ENCODE assay signal across 24 cellular contexts in the genomic region with DNA sequence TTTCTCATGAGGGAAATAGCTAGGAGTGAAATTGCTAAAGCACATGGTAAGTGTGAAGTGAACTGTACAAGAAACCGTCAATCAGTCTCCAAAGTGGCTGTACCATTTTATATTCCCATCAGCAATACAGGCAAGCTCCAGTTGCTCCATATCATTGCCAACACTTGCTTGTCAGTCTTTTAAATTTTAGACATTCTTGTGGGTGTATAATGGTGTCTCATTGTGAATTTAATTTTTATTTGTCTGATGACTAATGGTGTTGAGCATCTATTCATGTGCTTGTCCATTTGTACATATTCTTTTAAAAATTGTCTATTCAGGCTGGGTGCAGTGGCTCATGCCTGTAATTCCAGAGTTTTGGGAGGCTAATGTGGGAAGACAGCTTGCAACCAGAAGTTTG. TPM values are rescaled to one million over a fixed set of nuclear protein-coding genes. Genes with fewer than 3 reads are reported as not detected.
DNase-seq lines count a peak whose midpoint lies in the region; ATAC-seq, FAIRE-seq and TF ChIP-seq lines count a peak whose summit lies in the region.
"Had no signal": no experiment of that assay in that cellular context is flagged by ENCODE, and none has a peak within 500 bp of the region (broad histone marks: within the 10 kb centered on the region; RNA-seq: fewer than 3 reads in every experiment).

No MANE protein-coding gene starts in this region.

- no peak overlapping the region for H3K27ac ChIP-seq in A549
- H3K27ac ChIP-seq: cardiac muscle cell, neutrophil had no signal

- TF ChIP-seq RAD21 in A549 (conservative IDR thresholded peaks at IDR 0.05 in 1 of 2, IDR thresholded peaks at IDR 0.05 in 1 of 2) = no peak

- no peaks in the 10 kb centered on the region for H3K4me1 Mint-ChIP-seq in activated CD8-positive, alpha-beta memory T cell treated with anti-CD3 and anti-CD28 coated beads, Interleukin-2, amount 10 ng/mL, durations not matched to agents 7 days and 5 days
- H3K4me1 Mint-ChIP-seq: activated naive CD4-positive, alpha-beta T cell treated with anti-CD3 and anti-CD28 coated beads, Interleukin-2, amount 10 ng/mL, durations not matched to agents 7 days and 5 days; mesothelial cell of epicardium; stimulated activated memory B cell treated with anti-CD40 and anti-IgM and Interleukin-4, amounts not matched to agents 10 μg/mL and 1 μg/mL and 100 μg/mL, for 72 hours had no signal

- no peaks in the 10 kb centered on the region for H3K9me3 Mint-ChIP-seq in activated CD8-positive, alpha-beta memory T cell treated with anti-CD3 and anti-CD28 coated beads, Interleukin-2, amount 10 ng/mL, durations not matched to agents 7 days and 5 days (ENCODE audit: low read depth)
- H3K9me3 Mint-ChIP-seq: activated CD4-positive, alpha-beta T cell treated with anti-CD3 and anti-CD28 coated beads, Interleukin-2, amount 10 ng/mL, durations not matched to agents 24 days and 14 days; activated naive CD4-positive, alpha-beta T cell treated with anti-CD3 and anti-CD28 coated beads, Interleukin-2, amount 10 ng/mL, durations not matched to agents 7 days and 5 days; effector memory CD8-positive, alpha-beta T cell had no signal

- POLR2A ChIA-PET in A549 (lab: Yijun Ruan, JAX) = no interaction called here

- H3K36me3 Mint-ChIP-seq in activated CD8-positive, alpha-beta memory T cell treated with anti-CD3 and anti-CD28 coated beads, Interleukin-2, amount 10 ng/mL, durations not matched to agents 7 days and 5 days = no peaks in the 10 kb centered on the region
- H3K36me3 Mint-ChIP-seq: activated naive CD4-positive, alpha-beta T cell treated with anti-CD3 and anti-CD28 coated beads, Interleukin-2, amount 10 ng/mL, durations not matched to agents 7 days and 5 days; mesothelial cell of epicardium; stimulated activated memory B cell treated with anti-CD40 and anti-IgM and Interleukin-4, amounts not matched to agents 10 μg/mL and 1 μg/mL and 100 μg/mL, for 72 hours had no signal

- FAIRE-seq in A549 (lab: Jason Lieb, UNC) = no peak
- no peak for FAIRE-seq in bronchial epithelial cell (lab: Jason Lieb, UNC)
- FAIRE-seq: A204.1, islet of Langerhans had no signal

- DNase-seq in A549 (ENCODE audit: low read depth in 1 of 2, low spot score in 1 of 2) = no peak
- peak; percentile 54 for DNase-seq in HS-5 (ENCODE audit: low read depth)
- DNase-seq in bronchial epithelial cell (ENCODE audit: low read depth) = peak; percentile 25
- DNase-seq in myocyte (ENCODE audit: low read depth) = peak; percentile 63
- no peak for DNase-seq in AML-193 (lab: John Stamatoyannopoulos, UW)
- no peak for DNase-seq in activated CD8-positive, alpha-beta memory T cell treated with anti-CD3 and anti-CD28 coated beads, Interleukin-2, amount 10 ng/mL, durations not matched to agents 7 days and 5 days
- no peak for DNase-seq in NCI-H1694 treated with DMSO at 0.1 percent for 48 hours (lab: John Stamatoyannopoulos, UW)
- DNase-seq in iPS-NIHi7 (ENCODE audit: extremely low spot score) = no peak
- DNase-seq: activated CD4-positive, alpha-beta T cell treated with anti-CD3 and anti-CD28 coated beads, Interleukin-2, amount 10 ng/mL, durations not matched to agents 24 days and 14 days; activated naive CD4-positive, alpha-beta T cell treated with anti-CD3 and anti-CD28 coated beads, Interleukin-2, amount 10 ng/mL, durations not matched to agents 7 days and 5 days; Caco-2; effector memory CD8-positive, alpha-beta T cell; GDM1; KG1; NCI-H1417; T1000; trophoblast cell had no signal

- H3K36me3 ChIP-seq in bronchial epithelial cell (ENCODE audit: control insufficient read depth, insufficient read depth, low read length) = no peaks in the 10 kb centered on the region
- H3K36me3 ChIP-seq: cardiac muscle cell, neutrophil had no signal

- TF ChIP-seq CTCF in A549 (IDR thresholded peaks at IDR 0.05) = no peak
- TF ChIP-seq CTCF in bronchial epithelial cell (IDR thresholded peaks at IDR 0.05; ENCODE audit: insufficient read depth, low read length, severe bottlenecking) = no peak

- H3K27ac Mint-ChIP-seq in activated CD8-positive, alpha-beta memory T cell treated with anti-CD3 and anti-CD28 coated beads, Interleukin-2, amount 10 ng/mL, durations not matched to agents 7 days and 5 days = no peak overlapping the region
- H3K27ac Mint-ChIP-seq: activated CD4-positive, alpha-beta T cell treated with anti-CD3 and anti-CD28 coated beads, Interleukin-2, amount 10 ng/mL, durations not matched to agents 24 days and 14 days; activated naive CD4-positive, alpha-beta T cell treated with anti-CD3 and anti-CD28 coated beads, Interleukin-2, amount 10 ng/mL, durations not matched to agents 7 days and 5 days; effector memory CD8-positive, alpha-beta T cell; mesothelial cell of epicardium; stimulated activated memory B cell treated with anti-CD40 and anti-IgM and Interleukin-4, amounts not matched to agents 10 μg/mL and 1 μg/mL and 100 μg/mL, for 72 hours had no signal

- H3K27me3 Mint-ChIP-seq in activated CD8-positive, alpha-beta memory T cell treated with anti-CD3 and anti-CD28 coated beads, Interleukin-2, amount 10 ng/mL, durations not matched to agents 7 days and 5 days = peaks cover 8% of the 10 kb centered on the region

- TF ChIP-seq POLR2A in A549 (IDR thresholded peaks at IDR 0.05; ENCODE audit: low read length) = no peak

- H3K4me3 Mint-ChIP-seq in activated CD8-positive, alpha-beta memory T cell treated with anti-CD3 and anti-CD28 coated beads, Interleukin-2, amount 10 ng/mL, durations not matched to agents 7 days and 5 days = no peak overlapping the region
- H3K4me3 Mint-ChIP-seq: activated CD4-positive, alpha-beta T cell treated with anti-CD3 and anti-CD28 coated beads, Interleukin-2, amount 10 ng/mL, durations not matched to agents 24 days and 14 days; activated naive CD4-positive, alpha-beta T cell treated with anti-CD3 and anti-CD28 coated beads, Interleukin-2, amount 10 ng/mL, durations not matched to agents 7 days and 5 days; effector memory CD8-positive, alpha-beta T cell; mesothelial cell of epicardium; stimulated activated memory B cell treated with anti-CD40 and anti-IgM and Interleukin-4, amounts not matched to agents 10 μg/mL and 1 μg/mL and 100 μg/mL, for 72 hours had no signal

- no peaks in the 10 kb centered on the region for H3K27me3 ChIP-seq in bronchial epithelial cell (ENCODE audit: control insufficient read depth, insufficient read depth, low read length)
- H3K27me3 ChIP-seq: cardiac muscle cell, neutrophil had no signal

- no peak overlapping the region; the same call in 2 of the 3 replicates for H3K4me2 ChIP-seq in A549

- H3K9me3 ChIP-seq in A549 = no peaks in the 10 kb centered on the region; the same call in 2 of the 3 replicates
- H3K9me3 ChIP-seq: neutrophil had no signal

- no peak for TF ChIP-seq EP300 in A549 (IDR thresholded peaks at IDR 0.05)

- H3K4me3 ChIP-seq in A549 (no peak overlapping the region), bronchial epithelial cell (ENCODE audit: low read depth, low read length) (no peak overlapping the region)
- H3K4me3 ChIP-seq: cardiac muscle cell, skin epidermis had no signal

- CTCF ChIA-PET in A549 (lab: Yijun Ruan, JAX) = interaction anchor here (1.1 to 1.3 kb wide), 2 partner anchors 28 to 341 kb away, joined by 3 read pairs; no protein-coding TSS in a partner anchor
- CTCF ChIA-PET in activated CD8-positive, alpha-beta memory T cell treated with anti-CD3 and anti-CD28 coated beads, Interleukin-2, amount 10 ng/mL, durations not matched to agents 7 days and 5 days (lab: Charles Lee) = no interaction called here

- ATAC-seq in A549 = peak; percentile 19 to 30; a peak in 2 of 6 replicates
- ATAC-seq in activated CD8-positive, alpha-beta memory T cell treated with anti-CD3 and anti-CD28 coated beads, Interleukin-2, amount 10 ng/mL, durations not matched to agents 7 days and 5 days = no peak
- ATAC-seq: effector memory CD8-positive, alpha-beta T cell; stimulated activated memory B cell treated with anti-CD40 and anti-IgM and Interleukin-4, amounts not matched to agents 10 μg/mL and 1 μg/mL and 100 μg/mL, for 72 hours had no signal

- 87% methylated on average over 1 of the region's 1 CpG for WGBS in A549 (ENCODE audit: missing lambda C conversion rate)

- H3K4me1 ChIP-seq in A549 = peaks cover 18% of the 10 kb centered on the region

TF ChIP-seq in A549, 52 proteins besides CTCF, POLR2A, EP300 and RAD21 (continues in another document):
- TF ChIP-seq CBX2 (IDR thresholded peaks at IDR 0.05; ENCODE audit: borderline replicate concordance, low read depth) = no peak
- TF ChIP-seq CHD2 (IDR thresholded peaks at IDR 0.05; ENCODE audit: low read length, partially characterized antibody) = no peak
- TF ChIP-seq ELK1 (IDR thresholded peaks at IDR 0.05; ENCODE audit: low read depth, low read length) = no peak
- TF ChIP-seq NFE2L2 (conservative IDR thresholded peaks at IDR 0.05; ENCODE audit: low read length) = no peak
- TF ChIP-seq GATA3 (IDR thresholded peaks at IDR 0.05; ENCODE audit: borderline replicate concordance) = no peak
- TF ChIP-seq BCL3 (IDR thresholded peaks at IDR 0.05) = no peak

RNA-seq across cellular contexts. Expression of gene SMCO4, which starts 34.1 kb away (rescaled TPM):
- polyA plus RNA-seq in A549 (2011; rRNA removed) (10.7 and 11.9 TPM in 2 replicates), A549 (2017; fragmentation: RNase III; extraction: RNeasy Plus Mini Kit Qiagen cat#74134 plus additional on column Dnase treatment) (13.4 to 14.8 TPM (median 14.4 TPM) in 3 replicates)
- polyA plus RNA-seq in A549 (2012; cell fraction: cytosol; rRNA removed) = 21.4 and 22.4 TPM in 2 replicates
- 13.9 and 15.2 TPM in 2 replicates for polyA plus RNA-seq in A549 (2012; cell fraction: nucleus; rRNA removed)
- polyA minus RNA-seq in A549 (2011; rRNA and poly(A)+ RNA removed) = 2.1 and 2.8 TPM in 2 replicates
- total RNA-seq in bronchial epithelial cell (2.4 and 18.1 TPM in 2 replicates), myocyte (2.2 and 5.6 TPM in 2 replicates)
- 24.2 TPM for polyA plus RNA-seq in myocyte (2012)
- total RNA-seq in activated CD8-positive, alpha-beta memory T cell treated with anti-CD3 and anti-CD28 coated beads, Interleukin-2, amount 10 ng/mL, durations not matched to agents 7 days and 5 days = 10 to 100 TPM; 37.5 to 62.6 TPM

Comparison
In these comparisons a context has a peak if more than half of its experiments do, and no peak if none do; other contexts are left out.
1. DNase-seq: peak in HS-5 (single experiment), bronchial epithelial cell (single experiment) and myocyte (single experiment); none in A549 (0 of 2), AML-193 (0 of 2), activated CD8-positive, alpha-beta memory T cell treated with anti-CD3 and anti-CD28 coated beads, Interleukin-2, amount 10 ng/mL, durations not matched to agents 7 days and 5 days (single experiment), NCI-H1694 treated with DMSO at 0.1 percent for 48 hours (single experiment) and iPS-NIHi7 (single experiment).